Comparison of ENCODE assay signal across 20 cellular contexts in genomic region chr17:65917560-65917959, GRCh38.
A peak's percentile ranks its signal among the peaks of the same experiment; 100 is the strongest.
DNase-seq lines count a peak whose midpoint lies in the region; ATAC-seq and TF ChIP-seq lines count a peak whose summit lies in the region.
"Had no signal": no experiment of that assay in that cellular context is flagged by ENCODE, and none has a peak within 500 bp of the region (broad histone marks: within the 10 kb centered on the region; RNA-seq: fewer than 3 reads in every experiment).

No MANE protein-coding gene starts in this region.

- H3K9me3 Mint-ChIP-seq in progenitor cell of endocrine pancreas (ENCODE audit: low read depth) (no peaks in the 10 kb centered on the region), immature natural killer cell (no peaks in the 10 kb centered on the region)
- H3K9me3 Mint-ChIP-seq: CD8-positive, alpha-beta T cell; GM23338 had no signal

- 79% methylated on average over 6 of the region's 6 CpGs for WGBS in right cardiac atrium
- 64 to 72% methylated on average over 6 of the region's 6 CpGs for WGBS in body of pancreas, 2 donors

- H3K36me3 ChIP-seq in left ventricle myocardium inferior, result no peaks in the 10 kb centered on the region
- no peaks in the 10 kb centered on the region for H3K36me3 ChIP-seq in body of pancreas (replicated peaks in 1 of 2; ENCODE audit: insufficient read depth in 1 of 2, low read depth in 2 of 2)
- H3K36me3 ChIP-seq: BLaER1, HAP-1 had no signal

- ATAC-seq in right cardiac atrium (no peak), body of pancreas (no peak), GM21825 (IDR thresholded peaks at IDR 0.05; ENCODE audit: unreplicated experiment) (no peak)
- ATAC-seq: A549; CD8-positive, alpha-beta T cell; GM23338 had no signal

- H3K4me1 Mint-ChIP-seq in progenitor cell of endocrine pancreas (ENCODE audit: low read depth) (peaks cover 31% of the 10 kb centered on the region), immature natural killer cell (peaks cover 0 to 5% of the 10 kb centered on the region in 2 donors)

- peak overlapping the region; percentile 53 for H3K27ac Mint-ChIP-seq in progenitor cell of endocrine pancreas
- H3K27ac Mint-ChIP-seq in immature natural killer cell, result no peak overlapping the region
- H3K27ac Mint-ChIP-seq: B cell; CD4-positive, CD25-positive, alpha-beta regulatory T cell; CD8-positive, alpha-beta T cell; GM23338 had no signal

- H3K4me1 ChIP-seq in left ventricle myocardium inferior (peaks cover 32% of the 10 kb centered on the region), right cardiac atrium (ENCODE audit: control insufficient read depth, insufficient read depth, low read length) (no peaks in the 10 kb centered on the region), body of pancreas (peaks cover 27% of the 10 kb centered on the region)
- H3K4me1 ChIP-seq: A549, BLaER1, Caco-2, HAP-1 had no signal

- TF ChIP-seq POLR2A in body of pancreas (IDR thresholded peaks at IDR 0.05), result no peak

- H3K36me3 Mint-ChIP-seq in progenitor cell of endocrine pancreas (ENCODE audit: insufficient read depth), result peaks cover 1% of the 10 kb centered on the region
- no peaks in the 10 kb centered on the region for H3K36me3 Mint-ChIP-seq in immature natural killer cell
- H3K36me3 Mint-ChIP-seq: CD4-positive, CD25-positive, alpha-beta regulatory T cell; CD8-positive, alpha-beta T cell had no signal

- H3K27me3 ChIP-seq in left ventricle myocardium inferior (ENCODE audit: low read depth), result no peaks in the 10 kb centered on the region
- no peaks in the 10 kb centered on the region for H3K27me3 ChIP-seq in right cardiac atrium (ENCODE audit: control insufficient read depth, insufficient read depth)
- no peaks in the 10 kb centered on the region for H3K27me3 ChIP-seq in body of pancreas
- H3K27me3 ChIP-seq: BLaER1 had no signal

- H3K27me3 Mint-ChIP-seq in progenitor cell of endocrine pancreas (no peaks in the 10 kb centered on the region), immature natural killer cell (ENCODE audit: low read depth in 3 of 3) (peaks cover 0 to 1% (median under 1%) of the 10 kb centered on the region in 3 donors)
- H3K27me3 Mint-ChIP-seq: B cell had no signal

- DNase-seq in left ventricle myocardium inferior, result no peak
- DNase-seq in right cardiac atrium, result no peak
- peak in 3 of 4 donors; percentile 20 to 44 (median 23) for DNase-seq in body of pancreas
- no peak for DNase-seq in progenitor cell of endocrine pancreas (ENCODE audit: low spot score, unreplicated experiment)
- DNase-seq in immature natural killer cell, result no peak
- DNase-seq in AG08395 (ENCODE audit: low spot score), result no peak
- DNase-seq: 8988T; ACHN; Caco-2; CD4-positive, CD25-positive, alpha-beta regulatory T cell; CD8-positive, alpha-beta T cell; DMS153; DND-41 had no signal

- TF ChIP-seq CTCF in left ventricle myocardium inferior (IDR thresholded peaks at IDR 0.05; ENCODE audit: borderline replicate concordance) (no peak), body of pancreas (IDR thresholded peaks at IDR 0.05) (no peak), progenitor cell of endocrine pancreas (IDR thresholded peaks at IDR 0.05; ENCODE audit: unreplicated experiment) (no peak)

- H3K9me3 ChIP-seq in left ventricle myocardium inferior (replicated peaks) (no peaks in the 10 kb centered on the region), right cardiac atrium (ENCODE audit: control insufficient read depth, low read length) (no peaks in the 10 kb centered on the region), body of pancreas (no peaks in the 10 kb centered on the region)
- H3K9me3 ChIP-seq: A549, BLaER1, Caco-2, HAP-1 had no signal

- H3K4me3 ChIP-seq in left ventricle myocardium inferior (no peak overlapping the region), right cardiac atrium (ENCODE audit: low read length) (no peak overlapping the region), body of pancreas (no peak overlapping the region)
- H3K4me3 ChIP-seq: A549, BLaER1, GM23338, HAP-1 had no signal

- intact Hi-C loops in left ventricle myocardium inferior (cut with micrococcal nuclease) (no loop called here), right cardiac atrium (cut with DNase I) (no loop called here), body of pancreas (cut with DNase I) (no loop called here)

- H3K27ac ChIP-seq in left ventricle myocardium inferior (replicated peaks), result peak overlapping the region; percentile 23
- no peak overlapping the region for H3K27ac ChIP-seq in right cardiac atrium (ENCODE audit: low read length)
- peak overlapping the region in 1 of 4 donors; percentile 24 for H3K27ac ChIP-seq in body of pancreas
- H3K27ac ChIP-seq: A549, BLaER1, C4-2B had no signal

- H3K4me3 Mint-ChIP-seq in progenitor cell of endocrine pancreas (ENCODE audit: low read depth), result no peak overlapping the region
- no peak overlapping the region for H3K4me3 Mint-ChIP-seq in immature natural killer cell
- H3K4me3 Mint-ChIP-seq: B cell; CD8-positive, alpha-beta T cell; GM23338 had no signal

Comparison
In these comparisons a context has a peak if more than half of its experiments do, and no peak if none do; other contexts are left out.
1. DNase-seq: peak in body of pancreas (3 of 4); none in left ventricle myocardium inferior (single experiment), right cardiac atrium (0 of 3), progenitor cell of endocrine pancreas (single experiment), immature natural killer cell (0 of 3) and AG08395 (single experiment).